30 cellular contexts compared by ENCODE assay signal in genomic region chr19:35470128-35470527, GRCh38. TPM values are rescaled to one million over a fixed set of nuclear protein-coding genes. Genes with fewer than 3 reads are reported as not detected.
"Had no signal": no experiment of that assay in that cellular context is flagged by ENCODE, and none has a peak within 500 bp of the region (broad histone marks: within the 10 kb centered on the region; RNA-seq: fewer than 3 reads in every experiment).

No MANE protein-coding gene starts in this region.

- DNase-seq: activated CD4-positive, alpha-beta T cell treated with anti-CD3 and anti-CD28 coated beads, Interleukin-2, amount 10 ng/mL, durations not matched to agents 24 days and 14 days; activated CD4-positive, alpha-beta T cell treated with anti-CD3 and anti-CD28 coated beads, Interleukin-2, amount 50 U/mL, for 4 hours; activated CD8-positive, alpha-beta T cell treated with anti-CD3 and anti-CD28 coated beads for 36 hours; activated gamma-delta T cell; activated naive CD4-positive, alpha-beta T cell treated with Interleukin-2 at 50 U/mL for 16 hours; activated naive CD8-positive, alpha-beta T cell treated with anti-CD3 and anti-CD28 coated beads, Interleukin-2, amount 50 U/mL, for 24 hours; activated T-cell treated with anti-CD3 and anti-CD28 coated beads, Interleukin-2, amount 50 U/mL, for 24 hours; aorta; brain microvascular endothelial cell; central memory CD4-positive, alpha-beta T cell; MG63; NCI-H1048; NCI-H1105 treated with DMSO at 0.1 percent for 48 hours; NCI-H1436; NCI-H1694; NCI-H2029; NCI-H345; NCI-H524 treated with DMSO at 0.1 percent for 48 hours; SHP77; SJCRH30 had no signal

- H3K36me3 ChIP-seq: brain microvascular endothelial cell, MG63, SJCRH30 had no signal

- H3K9me3 Mint-ChIP-seq: activated CD4-positive, alpha-beta T cell treated with anti-CD3 and anti-CD28 coated beads, Interleukin-2, amount 10 ng/mL, durations not matched to agents 24 days and 14 days; activated CD8-positive, alpha-beta T cell treated with anti-CD3 and anti-CD28 coated beads for 36 hours; activated naive CD8-positive, alpha-beta T cell treated with anti-CD3 and anti-CD28 coated beads, Interleukin-2, amount 50 U/mL, for 24 hours; activated T-cell treated with anti-CD3 and anti-CD28 coated beads, Interleukin-2, amount 50 U/mL, for 24 hours; activated T-helper 2 cell treated with anti-CD3 and anti-CD28 coated beads, Interferon-gamma antibody, Interleukin-2, Interleukin-4, amounts not matched to agents 10 μg/mL and 5 μg/mL and 100 μg/mL, durations not matched to agents 14 hours and 24 hours and 36 hours; T-helper 1 cell treated with Interleukin-12 subunit alpha and Interleukin-12 subunit beta and Interleukin-4 antibody, amounts not matched to agents 30 μg/mL and 1 μg/mL, for 36 hours; T-helper 2 cell treated with Interferon-gamma antibody and Interleukin-4, amounts not matched to agents 5 μg/mL and 100 μg/mL, for 36 hours had no signal

- H3K27ac Mint-ChIP-seq: activated CD4-positive, alpha-beta T cell treated with anti-CD3 and anti-CD28 coated beads, Interleukin-2, amount 10 ng/mL, durations not matched to agents 24 days and 14 days; activated CD8-positive, alpha-beta T cell treated with anti-CD3 and anti-CD28 coated beads for 36 hours; activated naive CD8-positive, alpha-beta T cell; activated naive CD8-positive, alpha-beta T cell treated with anti-CD3 and anti-CD28 coated beads, Interleukin-2, amount 50 U/mL, for 24 hours; activated T-cell treated with anti-CD3 and anti-CD28 coated beads, Interleukin-2, amount 50 U/mL, for 24 hours; activated T-helper 2 cell treated with anti-CD3 and anti-CD28 coated beads, Interferon-gamma antibody, Interleukin-2, Interleukin-4, amounts not matched to agents 10 μg/mL and 5 μg/mL and 100 μg/mL, durations not matched to agents 14 hours and 24 hours and 36 hours; T-helper 1 cell treated with Interleukin-12 subunit alpha and Interleukin-12 subunit beta and Interleukin-4 antibody, amounts not matched to agents 30 μg/mL and 1 μg/mL, for 36 hours; T-helper 2 cell treated with Interferon-gamma antibody and Interleukin-4, amounts not matched to agents 5 μg/mL and 100 μg/mL, for 36 hours had no signal

- H3K27me3 Mint-ChIP-seq: activated CD8-positive, alpha-beta T cell treated with anti-CD3 and anti-CD28 coated beads for 36 hours; activated naive CD8-positive, alpha-beta T cell; activated naive CD8-positive, alpha-beta T cell treated with anti-CD3 and anti-CD28 coated beads, Interleukin-2, amount 50 U/mL, for 24 hours; activated T-cell treated with anti-CD3 and anti-CD28 coated beads, Interleukin-2, amount 50 U/mL, for 24 hours had no signal

- H3K4me3 ChIP-seq: MG63, SJCRH30, SK-N-MC had no signal

- H3K27ac ChIP-seq: brain microvascular endothelial cell, SJCRH30, SK-N-MC had no signal

- H3K4me3 Mint-ChIP-seq: activated CD4-positive, alpha-beta T cell treated with anti-CD3 and anti-CD28 coated beads, Interleukin-2, amount 10 ng/mL, durations not matched to agents 24 days and 14 days; activated CD8-positive, alpha-beta T cell treated with anti-CD3 and anti-CD28 coated beads for 36 hours; activated naive CD8-positive, alpha-beta T cell; activated naive CD8-positive, alpha-beta T cell treated with anti-CD3 and anti-CD28 coated beads, Interleukin-2, amount 50 U/mL, for 24 hours; activated T-cell treated with anti-CD3 and anti-CD28 coated beads, Interleukin-2, amount 50 U/mL, for 24 hours; T-helper 1 cell treated with Interleukin-12 subunit alpha and Interleukin-12 subunit beta and Interleukin-4 antibody, amounts not matched to agents 30 μg/mL and 1 μg/mL, for 36 hours; T-helper 2 cell treated with Interferon-gamma antibody and Interleukin-4, amounts not matched to agents 5 μg/mL and 100 μg/mL, for 36 hours had no signal

- H3K4me1 ChIP-seq: SJCRH30 had no signal

- H3K9me3 ChIP-seq: MG63, SJCRH30 had no signal

- H3K36me3 Mint-ChIP-seq: activated naive CD8-positive, alpha-beta T cell had no signal

- ATAC-seq: activated CD8-positive, alpha-beta T cell treated with anti-CD3 and anti-CD28 coated beads for 36 hours; activated naive CD8-positive, alpha-beta T cell treated with anti-CD3 and anti-CD28 coated beads, Interleukin-2, amount 50 U/mL, for 24 hours; Panc1 had no signal

- FAIRE-seq: TTC549 had no signal

- H3K27me3 ChIP-seq: brain microvascular endothelial cell had no signal

RNA-seq across cellular contexts. Expression of gene KRTDAP, which starts 20.1 kb away (rescaled TPM):
- total RNA-seq: activated CD4-positive, alpha-beta T cell treated with anti-CD3 and anti-CD28 coated beads, Interleukin-2, amount 10 ng/mL, durations not matched to agents 24 days and 14 days; activated CD8-positive, alpha-beta T cell treated with anti-CD3 and anti-CD28 coated beads for 36 hours; activated T-helper 2 cell treated with anti-CD3 and anti-CD28 coated beads, Interferon-gamma antibody, Interleukin-2, Interleukin-4, amounts not matched to agents 10 μg/mL and 5 μg/mL and 100 μg/mL, durations not matched to agents 14 hours and 24 hours and 36 hours; aorta; cerebellum; NCI-H460; RPMI7951; SJCRH30 had no signal
- polyA plus RNA-seq: aorta had no signal

RNA-seq across cellular contexts. Expression of gene FFAR2, which starts 22.1 kb away (rescaled TPM):
- total RNA-seq: activated CD4-positive, alpha-beta T cell treated with anti-CD3 and anti-CD28 coated beads, Interleukin-2, amount 10 ng/mL, durations not matched to agents 24 days and 14 days; activated CD8-positive, alpha-beta T cell treated with anti-CD3 and anti-CD28 coated beads for 36 hours; activated T-helper 2 cell treated with anti-CD3 and anti-CD28 coated beads, Interferon-gamma antibody, Interleukin-2, Interleukin-4, amounts not matched to agents 10 μg/mL and 5 μg/mL and 100 μg/mL, durations not matched to agents 14 hours and 24 hours and 36 hours; cerebellum; NCI-H460; RPMI7951; SJCRH30 had no signal

RNA-seq across cellular contexts. Expression of gene DMKN, which starts 43.3 kb away (rescaled TPM):
- total RNA-seq: activated CD4-positive, alpha-beta T cell treated with anti-CD3 and anti-CD28 coated beads, Interleukin-2, amount 10 ng/mL, durations not matched to agents 24 days and 14 days; RPMI7951; SJCRH30 had no signal

RNA-seq across cellular contexts. Expression of gene SBSN, which starts 58.0 kb away (rescaled TPM):
- total RNA-seq: activated CD4-positive, alpha-beta T cell treated with anti-CD3 and anti-CD28 coated beads, Interleukin-2, amount 10 ng/mL, durations not matched to agents 24 days and 14 days; activated CD8-positive, alpha-beta T cell treated with anti-CD3 and anti-CD28 coated beads for 36 hours; activated T-helper 2 cell treated with anti-CD3 and anti-CD28 coated beads, Interferon-gamma antibody, Interleukin-2, Interleukin-4, amounts not matched to agents 10 μg/mL and 5 μg/mL and 100 μg/mL, durations not matched to agents 14 hours and 24 hours and 36 hours; aorta; cerebellum; NCI-H460; RPMI7951; SJCRH30 had no signal
